Comparison of ENCODE assay signal across 14 cellular contexts in the genomic region with DNA sequence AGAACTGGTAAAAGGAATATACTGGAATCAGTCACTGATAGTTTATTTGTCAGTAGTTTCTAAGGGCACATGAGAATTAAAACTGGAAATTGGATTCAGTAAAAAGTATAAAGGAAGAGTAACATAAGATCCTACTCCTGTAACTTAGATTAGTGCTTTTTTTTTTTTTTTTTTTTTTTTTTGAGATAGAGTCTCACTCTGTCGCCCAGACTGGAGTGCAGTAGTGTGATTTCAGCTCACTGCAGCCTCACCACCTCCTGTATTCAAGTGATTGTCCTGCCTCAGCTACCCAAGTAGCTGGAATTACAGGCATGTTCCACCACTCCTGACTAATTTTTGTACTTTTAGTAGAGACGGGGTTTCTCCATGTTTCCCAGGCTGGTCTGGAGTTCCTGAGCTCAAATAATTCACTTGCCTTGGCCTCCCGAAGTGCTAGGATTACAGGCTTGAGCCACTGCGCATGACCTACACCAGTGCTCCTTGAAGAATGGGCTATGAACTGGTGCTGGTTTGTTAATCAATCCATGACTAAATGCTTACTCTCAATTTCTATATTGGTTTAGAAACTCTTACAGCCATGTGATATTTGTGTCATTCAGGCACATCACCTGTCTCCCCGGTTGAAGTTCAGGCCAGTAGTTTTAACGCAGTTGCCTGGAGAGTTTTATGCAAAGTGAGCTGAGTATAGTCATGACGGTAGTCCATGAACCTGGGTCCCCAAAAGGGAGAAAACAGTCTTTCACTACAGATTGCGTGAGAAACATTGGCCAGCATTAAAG.
A peak's percentile ranks its signal among the peaks of the same experiment; 100 is the strongest.
DNase-seq lines count a peak whose midpoint lies in the region; ATAC-seq and TF ChIP-seq lines count a peak whose summit lies in the region.
"Had no signal": no experiment of that assay in that cellular context is flagged by ENCODE, and none has a peak within 500 bp of the region (broad histone marks: within the 10 kb centered on the region; RNA-seq: fewer than 3 reads in every experiment).

No MANE protein-coding gene starts in this region.

- no peak overlapping the region for H3K23ac ChIP-seq in neuronal stem cell (ENCODE audit: low read depth, low read length, poor library complexity)

- ATAC-seq in GM18508 (IDR thresholded peaks at IDR 0.05; ENCODE audit: insufficient read depth, unreplicated experiment) (peak; percentile 88), GM19468 (IDR thresholded peaks at IDR 0.05; ENCODE audit: extremely low read depth, unreplicated experiment) (peak; percentile 98), HG03045 (IDR thresholded peaks at IDR 0.05; ENCODE audit: unreplicated experiment) (peak; percentile 96)
- peak; percentile 78 for ATAC-seq in activated T-helper 17 cell treated with anti-CD3 and anti-CD28 coated beads, Interleukin-2, amount 50 U/mL, for 72 hours (replicated peaks)

- BruUV-seq in A673 (replicated peaks; lab: Mats Ljungman, UMichigan) = no TSS peak

- no peak for DNase-seq in DMS114 treated with DMSO at 0.1 percent for 48 hours (lab: John Stamatoyannopoulos, UW; ENCODE audit: unreplicated experiment)
- no peak for DNase-seq in suprapubic skin (ENCODE audit: low spot score in 2 of 2)
- DNase-seq in neuronal stem cell (ENCODE audit: low spot score) = no peak
- no peak for DNase-seq in A673 (ENCODE audit: low spot score)
- DNase-seq: activated naive CD4-positive, alpha-beta T cell treated with anti-CD3 and anti-CD28 coated beads for 36 hours; DND-41; endodermal cell; NCI-H510A treated with DMSO at 0.1 percent for 48 hours had no signal

- H3K14ac ChIP-seq in neuronal stem cell (ENCODE audit: low read length) = no peak overlapping the region

- H2BK120ac ChIP-seq in neuronal stem cell (ENCODE audit: low read depth, low read length) = no peak overlapping the region

- no peak for TF ChIP-seq EP300 in suprapubic skin (IDR thresholded peaks at IDR 0.05)

- no peak overlapping the region for H2AFZ ChIP-seq in neuronal stem cell (ENCODE audit: low read length)
- H2AFZ ChIP-seq: parathyroid adenoma had no signal

- H3K27ac ChIP-seq in suprapubic skin (no peak overlapping the region), neuronal stem cell (replicated peaks; ENCODE audit: low read length) (no peak overlapping the region), A673 (ENCODE audit: low read depth, low read length, poor library complexity, severe bottlenecking) (no peak overlapping the region)
- H3K27ac ChIP-seq: parathyroid adenoma had no signal

- no peaks in the 10 kb centered on the region for H3K9me3 Mint-ChIP-seq in activated T-helper 17 cell treated with anti-CD3 and anti-CD28 coated beads, Interleukin-2, amount 50 U/mL, for 72 hours
- H3K9me3 Mint-ChIP-seq: activated naive CD4-positive, alpha-beta T cell treated with anti-CD3 and anti-CD28 coated beads for 36 hours; endodermal cell; T-helper 2 cell treated with Interferon-gamma antibody and Interleukin-4, amounts not matched to agents 5 μg/mL and 100 μg/mL, for 36 hours had no signal

- H2BK12ac ChIP-seq in neuronal stem cell (ENCODE audit: low read length) = no peak overlapping the region

- H3K4ac ChIP-seq in neuronal stem cell (ENCODE audit: low read length) = no peak overlapping the region

- H3K9me3 ChIP-seq in suprapubic skin (no peaks in the 10 kb centered on the region), neuronal stem cell (replicated peaks in 1 of 2; ENCODE audit: control insufficient read depth in 2 of 2, insufficient read depth in 1 of 2, low read depth in 1 of 2, low read length in 2 of 2) (no peaks in the 10 kb centered on the region), A673 (ENCODE audit: low read depth, low read length, poor library complexity, severe bottlenecking) (no peaks in the 10 kb centered on the region)

- H3K36me3 Mint-ChIP-seq in activated T-helper 17 cell treated with anti-CD3 and anti-CD28 coated beads, Interleukin-2, amount 50 U/mL, for 72 hours (ENCODE audit: low read depth) = peaks cover 24% of the 10 kb centered on the region

- H4K8ac ChIP-seq in neuronal stem cell (ENCODE audit: low read depth, low read length) = no peak overlapping the region

- H3K27me3 Mint-ChIP-seq in activated T-helper 17 cell treated with anti-CD3 and anti-CD28 coated beads, Interleukin-2, amount 50 U/mL, for 72 hours = no peaks in the 10 kb centered on the region

- H3K9ac ChIP-seq in neuronal stem cell (ENCODE audit: low read depth, low read length, poor library complexity) = no peak overlapping the region
- H3K9ac ChIP-seq: parathyroid adenoma had no signal

- CTCF ChIA-PET in A673 (lab: Charles Lee) = no interaction called here

- 96% methylated on average over 8 of the region's 8 CpGs for WGBS in suprapubic skin
- no CpG with 5 or more reads among the region's 8 CpGs for WGBS in neuronal stem cell (ENCODE audit: extremely low coverage in 2 of 2, insufficient read length in 2 of 2, insufficient replicate concordance in 1 of 2), 2 donors

- no peak overlapping the region for H3K18ac ChIP-seq in neuronal stem cell (ENCODE audit: low read length)

- no peak overlapping the region for H3K4me2 ChIP-seq in neuronal stem cell (ENCODE audit: insufficient read depth, low read length, poor library complexity, severe bottlenecking)

- H2AK5ac ChIP-seq in neuronal stem cell (ENCODE audit: low read depth, low read length) = no peak overlapping the region

- intact Hi-C loops in A673 (cut with micrococcal nuclease; ENCODE audit: unreplicated experiment) = no loop called here

- POLR2A ChIA-PET in A673 (lab: Charles Lee; ENCODE audit: low non-redundant PET) = no interaction called here

- H3K36me3 ChIP-seq in suprapubic skin (no peaks in the 10 kb centered on the region), neuronal stem cell (replicated peaks in 1 of 2; ENCODE audit: control insufficient read depth in 2 of 2, insufficient read depth in 2 of 2, low read length in 2 of 2) (peaks cover 3 to 20% of the 10 kb centered on the region in 2 donors), A673 (ENCODE audit: insufficient read depth, low read length, poor library complexity, severe bottlenecking) (no peaks in the 10 kb centered on the region)

- no peak overlapping the region for H2BK5ac ChIP-seq in neuronal stem cell (ENCODE audit: low read length)

- H3K4me3 ChIP-seq in suprapubic skin (no peak overlapping the region), neuronal stem cell (ENCODE audit: low read length in 2 of 2) (no peak overlapping the region), A673 (ENCODE audit: low read depth, low read length, poor library complexity, severe bottlenecking) (no peak overlapping the region)

- H3K4me1 Mint-ChIP-seq in activated T-helper 17 cell treated with anti-CD3 and anti-CD28 coated beads, Interleukin-2, amount 50 U/mL, for 72 hours = peaks cover 7% of the 10 kb centered on the region
- H3K4me1 Mint-ChIP-seq: endodermal cell had no signal

- no peak overlapping the region for H3K4me3 Mint-ChIP-seq in activated T-helper 17 cell treated with anti-CD3 and anti-CD28 coated beads, Interleukin-2, amount 50 U/mL, for 72 hours
- H3K4me3 Mint-ChIP-seq: activated naive CD4-positive, alpha-beta T cell treated with anti-CD3 and anti-CD28 coated beads for 36 hours; endodermal cell; T-helper 2 cell treated with Interferon-gamma antibody and Interleukin-4, amounts not matched to agents 5 μg/mL and 100 μg/mL, for 36 hours had no signal

- H4K91ac ChIP-seq in neuronal stem cell (ENCODE audit: low read depth, low read length, poor library complexity) = no peak overlapping the region

- no peaks in the 10 kb centered on the region for H3K27me3 ChIP-seq in suprapubic skin
- H3K27me3 ChIP-seq in neuronal stem cell (ENCODE audit: control insufficient read depth in 3 of 3, insufficient read depth in 3 of 3, low read depth in 1 of 3, low read length in 3 of 3) = no peaks in the 10 kb centered on the region
- no peaks in the 10 kb centered on the region for H3K27me3 ChIP-seq in A673 (replicated peaks; ENCODE audit: insufficient read depth, low read depth, low read length, poor library complexity)

- no peak for TF ChIP-seq CTCF in suprapubic skin (IDR thresholded peaks at IDR 0.05)
- no peak for TF ChIP-seq CTCF in A673 (conservative IDR thresholded peaks at IDR 0.05; ENCODE audit: low read depth, low read length)

- H2BK15ac ChIP-seq in neuronal stem cell (ENCODE audit: low read length) = no peak overlapping the region

- TF ChIP-seq POLR2A in suprapubic skin (IDR thresholded peaks at IDR 0.05) = no peak

- H3K4me1 ChIP-seq in suprapubic skin (no peaks in the 10 kb centered on the region), neuronal stem cell (ENCODE audit: control insufficient read depth in 2 of 2, insufficient read depth in 1 of 2, low read depth in 1 of 2, low read length in 2 of 2) (no peaks in the 10 kb centered on the region), A673 (ENCODE audit: insufficient read depth, low read length, poor library complexity, severe bottlenecking) (no peaks in the 10 kb centered on the region)
- H3K4me1 ChIP-seq: parathyroid adenoma had no signal

- H3K27ac Mint-ChIP-seq in activated T-helper 17 cell treated with anti-CD3 and anti-CD28 coated beads, Interleukin-2, amount 50 U/mL, for 72 hours = no peak overlapping the region
- H3K27ac Mint-ChIP-seq: activated naive CD4-positive, alpha-beta T cell treated with anti-CD3 and anti-CD28 coated beads for 36 hours; endodermal cell; T-helper 2 cell treated with Interferon-gamma antibody and Interleukin-4, amounts not matched to agents 5 μg/mL and 100 μg/mL, for 36 hours had no signal

- H3K79me1 ChIP-seq in neuronal stem cell (ENCODE audit: low read depth, low read length) = no peaks in the 10 kb centered on the region
